In genomic region chr1:112386024-112386723, GRCh38 we compare ENCODE assay signal across 7 cellular contexts.
"Had no signal": no experiment of that assay in that cellular context is flagged by ENCODE, and none has a peak within 500 bp of the region (broad histone marks: within the 10 kb centered on the region; RNA-seq: fewer than 3 reads in every experiment).

No MANE protein-coding gene starts in this region.

- H3K9me3 ChIP-seq: HAP-1 had no signal

- H3K36me3 ChIP-seq: HAP-1 had no signal

- H3K4me2 ChIP-seq: GM23338 had no signal

- H3K4me3 Mint-ChIP-seq: GM23338, HFFc6, IgD-negative memory B cell had no signal

- DNase-seq: H7, HFFc6, KG1 had no signal

- H3K4me3 ChIP-seq: GM23338, HAP-1 had no signal

- H3K9me3 Mint-ChIP-seq: GM23338, HFFc6 had no signal

- ATAC-seq: GM23338, HCT116 had no signal

- H3K27ac Mint-ChIP-seq: GM23338, HFFc6, IgD-negative memory B cell had no signal

- H2AFZ ChIP-seq: GM23338 had no signal
